In genomic region chr7:29612596-29612995, GRCh38 we compare ENCODE assay signal across 25 cellular contexts. TPM values are rescaled to one million over a fixed set of nuclear protein-coding genes. Genes with fewer than 3 reads are reported as not detected.
DNase-seq lines count a peak whose midpoint lies in the region; ATAC-seq, FAIRE-seq and TF ChIP-seq lines count a peak whose summit lies in the region.
"Had no signal": no experiment of that assay in that cellular context is flagged by ENCODE, and none has a peak within 500 bp of the region (broad histone marks: within the 10 kb centered on the region; RNA-seq: fewer than 3 reads in every experiment).

No MANE protein-coding gene starts in this region.

- peaks cover 33% of the 10 kb centered on the region for H3K4me1 ChIP-seq in HUES48 (ENCODE audit: control insufficient read depth, insufficient read depth, low read length)
- H3K4me1 ChIP-seq in H1 (replicated peaks in 1 of 4; ENCODE audit: control insufficient read depth in 3 of 4, insufficient read depth in 4 of 4, low read length in 3 of 4) = peaks cover 7 to 17% (median 8%) of the 10 kb centered on the region in 4 experiments; a peak in 5 of 7 replicates
- H3K4me1 ChIP-seq in osteoblast (ENCODE audit: insufficient read depth, low read length) = peaks cover 37% of the 10 kb centered on the region
- H3K4me1 ChIP-seq: SJCRH30 had no signal

- no peaks in the 10 kb centered on the region for H3K27me3 ChIP-seq in BJ (ENCODE audit: control insufficient read depth, insufficient read depth, low read length)
- peaks cover 6% of the 10 kb centered on the region; the same call in 1 of the 2 replicates for H3K27me3 ChIP-seq in HUES48 (ENCODE audit: control insufficient read depth, insufficient read depth, low read length)
- H3K27me3 ChIP-seq in H1 (replicated peaks in 1 of 4; ENCODE audit: control insufficient read depth in 3 of 4, extremely low read depth in 1 of 4, insufficient read depth in 3 of 4, low read length in 3 of 4) = no peaks in the 10 kb centered on the region
- H3K27me3 ChIP-seq in osteoblast (ENCODE audit: insufficient read depth, low read length) = no peaks in the 10 kb centered on the region
- H3K27me3 ChIP-seq: cardiac muscle cell, SJCRH30 had no signal

- H3K4ac ChIP-seq in H1 (replicated peaks; ENCODE audit: insufficient read length, low read depth, low read length) = no peak overlapping the region

- peak; percentile 93 for DNase-seq in BJ (ENCODE audit: low read depth)
- no peak for DNase-seq in H1 (ENCODE audit: low read depth in 1 of 2, low spot score in 2 of 2)
- DNase-seq in osteoblast (ENCODE audit: insufficient read length, low spot score, missing footprints) = peak; percentile 49
- DNase-seq in activated CD4-positive, alpha-beta T cell treated with anti-CD3 and anti-CD28 coated beads, Interleukin-2, amount 10 ng/mL, durations not matched to agents 24 days and 14 days = no peak
- DNase-seq: activated CD4-positive, alpha-beta memory T cell treated with anti-CD3 and anti-CD28 coated beads for 36 hours; activated gamma-delta T cell treated with Interleukin-2 at 50 U/mL for 16 hours; activated T-cell treated with anti-CD3 and anti-CD28 coated beads for 4 hours; glutamatergic neuron; left colon; NCI-H187 treated with DMSO at 0.1 percent for 48 hours; NCI-H2227 treated with DMSO at 0.1 percent for 48 hours; NCI-H82; posterior cingulate gyrus; stimulated activated CD4-positive, alpha-beta T cell treated with anti-CD3 and anti-CD28 coated beads, Interleukin-2, amount 100 ng/mL, for 24 hours; stimulated activated naive CD4-positive, alpha-beta T cell had no signal

- H3K18ac ChIP-seq in H1 (ENCODE audit: extremely low read depth, low read length) = no peak overlapping the region

- H2AK5ac ChIP-seq in H1 (ENCODE audit: low read depth, low read length) = no peak overlapping the region

- no peak overlapping the region for H3K23ac ChIP-seq in H1 (ENCODE audit: insufficient read length)

- H3K36me3 ChIP-seq in BJ (ENCODE audit: control insufficient read depth, insufficient read depth, low read length) (no peaks in the 10 kb centered on the region), HUES48 (ENCODE audit: control insufficient read depth, insufficient read depth, low read length) (no peaks in the 10 kb centered on the region), H1 (ENCODE audit: control insufficient read depth in 2 of 4, insufficient read depth in 4 of 4, low read length in 3 of 4) (no peaks in the 10 kb centered on the region), osteoblast (ENCODE audit: insufficient read depth, low read length) (no peaks in the 10 kb centered on the region)
- H3K36me3 ChIP-seq: cardiac muscle cell, SJCRH30 had no signal

- H2AFZ ChIP-seq in H1 (ENCODE audit: low read length) (0 out of 2 replicates have a peak overlapping the region, but pooled peaks have one; percentile 57), osteoblast (ENCODE audit: low read length) (peak overlapping the region; percentile 45)

- WGBS in H1 (ENCODE audit: extremely low coverage in 1 of 2, insufficient coverage in 1 of 2, insufficient read length in 1 of 2, insufficient replicate concordance in 2 of 2, low coverage in 1 of 2, low lambda C conversion rate in 2 of 2, missing lambda C conversion rate in 1 of 2), 2 experiments = 84% methylated on average over 2 of the region's 2 CpGs; no CpG with 5 or more reads in 1 of the 2 experiments

- H2BK20ac ChIP-seq in H1 (ENCODE audit: low read length) = peak overlapping the region; percentile 9; the same call in 1 of the 2 replicates

- H4K20me1 ChIP-seq in H1 (replicated peaks in 1 of 2; ENCODE audit: control insufficient read depth in 1 of 2, insufficient read depth in 2 of 2, low read length in 2 of 2) (no peaks in the 10 kb centered on the region), osteoblast (ENCODE audit: insufficient read depth, low read length) (no peaks in the 10 kb centered on the region)

- H3K79me2 ChIP-seq in H1 (ENCODE audit: control insufficient read depth in 1 of 2, insufficient read depth in 2 of 2, low read length in 2 of 2) = no peaks in the 10 kb centered on the region
- no peaks in the 10 kb centered on the region for H3K79me2 ChIP-seq in osteoblast (ENCODE audit: insufficient read depth, low read length)

- POLR2A ChIA-PET in BJ (lab: Charles Lee) (interaction anchor here (0.7 kb wide), 1 partner anchor 155 kb away, joined by 4 read pairs; no protein-coding TSS in a partner anchor), H1 (lab: Charles Lee; ENCODE audit: partially characterized antibody) (interaction anchor here (1.0 kb wide), 1 partner anchor 10 kb away, joined by 4 read pairs; no protein-coding TSS in a partner anchor)

- H4K5ac ChIP-seq in H1 (ENCODE audit: insufficient read length, low read depth, low read length) = no peak overlapping the region

- ATAC-seq in HG03135 (IDR thresholded peaks at IDR 0.05; ENCODE audit: unreplicated experiment) (no peak), GM18519 (IDR thresholded peaks at IDR 0.05; ENCODE audit: low FRiP score, unreplicated experiment) (no peak), GM21423 (IDR thresholded peaks at IDR 0.05; ENCODE audit: unreplicated experiment) (no peak)
- ATAC-seq: left colon had no signal

- H3K4me2 ChIP-seq in H1 (ENCODE audit: insufficient read depth in 1 of 2, low read depth in 2 of 2, low read length in 2 of 2) = no peak overlapping the region
- H3K4me2 ChIP-seq in osteoblast (ENCODE audit: insufficient read depth, low read length) = peak overlapping the region; percentile 49

- H2BK120ac ChIP-seq in H1 (replicated peaks; ENCODE audit: low read depth, low read length) = no peak overlapping the region

- H3K27ac ChIP-seq in HUES48 (ENCODE audit: low read depth, low read length) (peak overlapping the region; percentile 7), H1 (ENCODE audit: low read depth, low read length) (no peak overlapping the region), osteoblast (ENCODE audit: low read depth, low read length) (peak overlapping the region; percentile 94)
- H3K27ac ChIP-seq: cardiac muscle cell, SJCRH30 had no signal

- no peak for TF ChIP-seq RAD21 in H1 (IDR thresholded peaks at IDR 0.05 in 1 of 2, conservative IDR thresholded peaks at IDR 0.05 in 1 of 2; ENCODE audit: low read depth in 2 of 2, low read length in 2 of 2)

- TF ChIP-seq CTCF in BJ (IDR thresholded peaks at IDR 0.05; ENCODE audit: insufficient read depth, low read depth, low read length) (no peak), H1 (IDR thresholded peaks at IDR 0.05; ENCODE audit: control extremely low read depth in 1 of 3, insufficient read depth in 1 of 3, low read depth in 1 of 3, low read length in 3 of 3) (no peak), osteoblast (IDR thresholded peaks at IDR 0.05; ENCODE audit: extremely low read depth, low read depth, low read length) (no peak)

- no peak overlapping the region for H2BK15ac ChIP-seq in H1 (ENCODE audit: low read length)

- no peaks in the 10 kb centered on the region for H3K9me3 Mint-ChIP-seq in activated CD4-positive, alpha-beta T cell treated with anti-CD3 and anti-CD28 coated beads, Interleukin-2, amount 10 ng/mL, durations not matched to agents 24 days and 14 days
- H3K9me3 Mint-ChIP-seq: activated CD4-positive, alpha-beta memory T cell treated with anti-CD3 and anti-CD28 coated beads for 36 hours had no signal

- H3K9me3 ChIP-seq in HUES48 (ENCODE audit: control insufficient read depth, insufficient read depth, low read length) (no peaks in the 10 kb centered on the region), H1 (ENCODE audit: insufficient read depth in 2 of 2, low read depth in 1 of 2, low read length in 1 of 2) (no peaks in the 10 kb centered on the region), osteoblast (ENCODE audit: low read depth, low read length) (no peaks in the 10 kb centered on the region)
- H3K9me3 ChIP-seq: SJCRH30 had no signal

- H3K27me3 Mint-ChIP-seq in activated CD4-positive, alpha-beta T cell treated with anti-CD3 and anti-CD28 coated beads, Interleukin-2, amount 10 ng/mL, durations not matched to agents 24 days and 14 days = no peaks in the 10 kb centered on the region

- CTCF ChIA-PET in BJ (lab: Yijun Ruan, JAX) = no interaction called here
- CTCF ChIA-PET in H1 (lab: Charles Lee; ENCODE audit: partially characterized antibody) = interaction anchor here (0.9 to 1.6 kb wide), 7 partner anchors 8 to 170 kb away, joined by 3 to 6 read pairs (median 4); no protein-coding TSS in a partner anchor

- no peak for FAIRE-seq in H1 (lab: Jason Lieb, UNC)

- H4K91ac ChIP-seq in H1 (replicated peaks; ENCODE audit: insufficient read length, low read length) = peak overlapping the region; percentile 9

- no peak overlapping the region for H3K27ac Mint-ChIP-seq in activated CD4-positive, alpha-beta T cell treated with anti-CD3 and anti-CD28 coated beads, Interleukin-2, amount 10 ng/mL, durations not matched to agents 24 days and 14 days
- H3K27ac Mint-ChIP-seq: activated CD4-positive, alpha-beta memory T cell treated with anti-CD3 and anti-CD28 coated beads for 36 hours; nephron had no signal

- TF ChIP-seq POLR2A in H1 (IDR thresholded peaks at IDR 0.05; ENCODE audit: control extremely low read depth in 1 of 2, low read depth in 2 of 2, low read length in 2 of 2) = no peak

- H3K14ac ChIP-seq in H1 (ENCODE audit: insufficient read length) = no peak overlapping the region

- H2BK12ac ChIP-seq in H1 (ENCODE audit: low read depth, low read length) = no peak overlapping the region

- no peak overlapping the region for H4K8ac ChIP-seq in H1 (ENCODE audit: extremely low read depth, insufficient read depth, low read length)

- no peaks in the 10 kb centered on the region for H3K4me1 Mint-ChIP-seq in activated CD4-positive, alpha-beta T cell treated with anti-CD3 and anti-CD28 coated beads, Interleukin-2, amount 10 ng/mL, durations not matched to agents 24 days and 14 days

- H3K36me3 Mint-ChIP-seq in activated CD4-positive, alpha-beta T cell treated with anti-CD3 and anti-CD28 coated beads, Interleukin-2, amount 10 ng/mL, durations not matched to agents 24 days and 14 days (ENCODE audit: low read depth) = no peaks in the 10 kb centered on the region
- H3K36me3 Mint-ChIP-seq: activated CD4-positive, alpha-beta memory T cell treated with anti-CD3 and anti-CD28 coated beads for 36 hours had no signal

- H3K4me3 ChIP-seq in BJ (ENCODE audit: low read depth, low read length) (no peak overlapping the region), HUES48 (ENCODE audit: low read depth, low read length) (no peak overlapping the region), H1 (ENCODE audit: extremely low read depth in 1 of 4, insufficient read depth in 2 of 4, low read depth in 3 of 4, low read length in 4 of 4) (no peak overlapping the region), osteoblast (ENCODE audit: insufficient read depth, low read length) (no peak overlapping the region)
- H3K4me3 ChIP-seq: cardiac muscle cell, SJCRH30 had no signal

- H3K23me2 ChIP-seq in H1 (ENCODE audit: low read depth, low read length) = no peaks in the 10 kb centered on the region

- no peaks in the 10 kb centered on the region for H3K79me1 ChIP-seq in H1 (ENCODE audit: low read depth, low read length)

- H3K4me3 Mint-ChIP-seq in activated CD4-positive, alpha-beta T cell treated with anti-CD3 and anti-CD28 coated beads, Interleukin-2, amount 10 ng/mL, durations not matched to agents 24 days and 14 days = no peak overlapping the region
- H3K4me3 Mint-ChIP-seq: activated CD4-positive, alpha-beta memory T cell treated with anti-CD3 and anti-CD28 coated beads for 36 hours; nephron had no signal

- TF ChIP-seq EP300 in H1 (IDR thresholded peaks at IDR 0.05; ENCODE audit: borderline replicate concordance in 1 of 2, low read depth in 2 of 2, low read length in 2 of 2) = no peak

- H3K56ac ChIP-seq in H1 (replicated peaks; ENCODE audit: insufficient read length, low read depth, low read length) = no peak overlapping the region

- intact Hi-C loops in activated CD4-positive, alpha-beta T cell treated with anti-CD3 and anti-CD28 coated beads, Interleukin-2, amount 10 ng/mL, durations not matched to agents 24 days and 14 days (cut with micrococcal nuclease) = no loop called here

- H2BK5ac ChIP-seq in H1 (ENCODE audit: low read depth, low read length) = no peak overlapping the region; the same call in 1 of the 2 replicates

- H3K9ac ChIP-seq in HUES48 (ENCODE audit: low read depth, low read length) (no peak overlapping the region), H1 (replicated peaks in 1 of 4; ENCODE audit: extremely low read depth in 1 of 4, low read depth in 3 of 4, low read length in 3 of 4) (no peak overlapping the region)

RNA-seq across cellular contexts. Expression of gene PRR15, which starts 49.0 kb away (rescaled TPM):
- polyA plus RNA-seq in BJ (2011; rRNA removed) (0.11 and 0.63 TPM in 2 replicates), H1 (2011; rRNA removed) (4.9 and 8.4 TPM in 2 replicates)
- polyA minus RNA-seq in BJ (2011; rRNA and poly(A)+ RNA removed) = 0.14 TPM in 1 of 2 replicates, not detected in the other
- total RNA-seq in H1 (2021; fragmentation: NEBNext Ultra II Directional; extraction: Animal tissue kit (Norgen Biotek cat#: 25700)) = 7.9 and 10.1 TPM in 2 replicates
- polyA plus RNA-seq in H1 (2011; cell fraction: cytosol; rRNA removed) = 7.1 TPM
- polyA plus RNA-seq in H1 (2011; cell fraction: nucleus; rRNA removed) = 5.7 TPM
- 4.4 to 6.0 TPM (median 5.6 TPM) in 4 replicates for polyA plus RNA-seq in H1 (2012, experiment 1 of 2)
- 8.9 TPM for polyA plus RNA-seq in H1 (2012, experiment 2 of 2)
- polyA plus RNA-seq in H1 (2013, experiment 1 of 2) = 7.3 TPM
- 7.7 TPM for polyA plus RNA-seq in H1 (2013, experiment 2 of 2)
- 1.9 and 2.2 TPM in 2 replicates for polyA minus RNA-seq in H1 (2011; rRNA and poly(A)+ RNA removed)
- 4.4 TPM for polyA minus RNA-seq in H1 (2011; cell fraction: cytosol; rRNA and poly(A)+ RNA removed)
- 4.6 TPM for polyA minus RNA-seq in H1 (2011; cell fraction: nucleus; rRNA and poly(A)+ RNA removed)
- total RNA-seq in osteoblast = 1.1 and 1.2 TPM in 2 replicates
- not detected in 2 replicates for total RNA-seq in activated CD4-positive, alpha-beta T cell treated with anti-CD3 and anti-CD28 coated beads, Interleukin-2, amount 10 ng/mL, durations not matched to agents 24 days and 14 days
- total RNA-seq: activated CD4-positive, alpha-beta memory T cell treated with anti-CD3 and anti-CD28 coated beads for 36 hours; OCI-LY7; SJCRH30; skeletal muscle tissue; T-helper 2 cell treated with Interferon-gamma antibody and Interleukin-4, amounts not matched to agents 100 ng/mL and 5 ng/mL, for 36 hours had no signal

Comparison
In these comparisons a context has a peak if more than half of its experiments do, and no peak if none do; other contexts are left out.
1. DNase-seq: peak in BJ (single experiment) and osteoblast (single experiment); none in H1 (0 of 2) and activated CD4-positive, alpha-beta T cell treated with anti-CD3 and anti-CD28 coated beads, Interleukin-2, amount 10 ng/mL, durations not matched to agents 24 days and 14 days (single experiment).